18 cellular contexts compared by ENCODE assay signal in the genomic region with DNA sequence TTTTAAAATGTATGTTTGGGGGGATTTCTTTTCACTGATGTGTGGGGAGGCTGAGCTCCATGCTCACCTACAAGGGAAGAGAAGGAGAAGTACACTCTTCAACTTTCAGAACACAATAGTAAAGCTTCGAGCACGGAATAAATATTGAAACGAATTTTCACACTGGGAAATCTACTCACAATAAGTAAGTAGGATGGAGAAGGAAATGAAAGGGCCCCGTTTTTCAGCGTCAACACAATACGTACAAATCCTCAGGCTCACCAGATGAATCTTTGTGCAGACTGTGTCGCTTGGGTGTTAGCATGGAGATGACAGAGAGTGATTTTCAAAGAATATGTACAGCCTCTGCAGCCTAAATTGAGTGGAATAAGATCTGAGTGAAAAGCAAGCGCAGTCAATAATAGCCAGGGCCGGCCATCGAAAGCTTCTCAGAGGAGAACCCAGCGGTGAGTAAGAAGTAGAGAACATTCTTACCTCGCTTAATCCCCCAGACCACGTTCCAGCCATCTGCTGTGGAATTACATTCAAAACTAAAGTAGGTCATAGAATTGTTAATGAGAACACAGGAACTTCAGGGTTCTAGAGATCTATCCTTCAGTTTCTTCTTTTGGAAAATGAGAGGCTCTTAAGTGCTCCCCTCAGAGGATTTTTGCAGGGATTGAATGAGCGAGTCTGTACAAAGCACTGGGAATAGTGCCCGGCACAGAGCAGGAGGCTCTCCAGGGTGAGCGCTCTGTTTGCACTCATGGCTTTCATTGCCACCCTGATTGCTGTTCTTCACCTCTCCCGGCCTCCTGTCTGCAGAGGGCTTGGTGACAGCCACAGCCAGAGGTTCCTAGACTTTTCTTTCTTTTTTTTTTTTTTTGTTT.
"Had no signal": no experiment of that assay in that cellular context is flagged by ENCODE, and none has a peak within 500 bp of the region (broad histone marks: within the 10 kb centered on the region; RNA-seq: fewer than 3 reads in every experiment).

No MANE protein-coding gene starts in this region.

- H3K27ac Mint-ChIP-seq: activated naive CD8-positive, alpha-beta T cell; activated T-cell treated with anti-CD3 and anti-CD28 coated beads, Interleukin-2, amount 50 U/mL, for 24 hours; T-helper 17 cell had no signal

- DNase-seq: activated CD4-positive, alpha-beta T cell treated with anti-CD3 and anti-CD28 coated beads, Interleukin-2, amount 50 U/mL, for 1 hour; activated CD4-positive, CD25-positive, alpha-beta regulatory T cell; activated gamma-delta T cell; activated T-cell treated with anti-CD3 and anti-CD28 coated beads, Interleukin-2, amount 50 U/mL, for 24 hours; aorta; colonic mucosa; effector CD4-positive, alpha-beta T cell; foreskin keratinocyte; heart left ventricle; kidney; psoas muscle; sigmoid colon; stimulated activated CD4-positive, alpha-beta T cell treated with anti-CD3 and anti-CD28 coated beads, Interleukin-2, amount 100 ng/mL, for 24 hours; stimulated activated naive CD4-positive, alpha-beta T cell treated with Interleukin-2 at 50 U/mL for 16 hours; T-helper 17 cell; upper lobe of right lung had no signal

- H3K9me3 Mint-ChIP-seq: activated T-cell treated with anti-CD3 and anti-CD28 coated beads, Interleukin-2, amount 50 U/mL, for 24 hours had no signal

- H3K4me3 Mint-ChIP-seq: activated naive CD8-positive, alpha-beta T cell; activated T-cell treated with anti-CD3 and anti-CD28 coated beads, Interleukin-2, amount 50 U/mL, for 24 hours; T-helper 17 cell had no signal

- H3K36me3 Mint-ChIP-seq: activated naive CD8-positive, alpha-beta T cell had no signal

- H3K27me3 Mint-ChIP-seq: activated naive CD8-positive, alpha-beta T cell; activated T-cell treated with anti-CD3 and anti-CD28 coated beads, Interleukin-2, amount 50 U/mL, for 24 hours had no signal

- ATAC-seq: foreskin keratinocyte, heart left ventricle, psoas muscle, SK-N-SH treated with all-trans-retinoic acid at 6 μM for 48 hours, T-helper 17 cell, upper lobe of right lung had no signal
